ENCODE assay signal across 22 cellular contexts in genomic region chr9:124041817-124042116, GRCh38. TPM values are rescaled to one million over a fixed set of nuclear protein-coding genes. Genes with fewer than 3 reads are reported as not detected.
DNase-seq lines count a peak whose midpoint lies in the region; ATAC-seq and TF ChIP-seq lines count a peak whose summit lies in the region.
"Had no signal": no experiment of that assay in that cellular context is flagged by ENCODE, and none has a peak within 500 bp of the region (broad histone marks: within the 10 kb centered on the region; RNA-seq: fewer than 3 reads in every experiment).

No MANE protein-coding gene starts in this region.

- H3K27ac ChIP-seq in right cardiac atrium (ENCODE audit: low read length), result no peak overlapping the region
- H3K27ac ChIP-seq: brain microvascular endothelial cell, stomach had no signal

- peak overlapping the region; percentile 77 for H3K9ac ChIP-seq in NT2/D1 (ENCODE audit: insufficient read length, low read depth)

- H3K4me1 Mint-ChIP-seq in activated naive CD8-positive, alpha-beta T cell (ENCODE audit: low read depth), result peaks cover 10% of the 10 kb centered on the region
- peaks cover 10% of the 10 kb centered on the region for H3K4me1 Mint-ChIP-seq in activated naive CD8-positive, alpha-beta T cell treated with anti-CD3 and anti-CD28 coated beads for 36 hours
- H3K4me1 Mint-ChIP-seq in glutamatergic neuron (ENCODE audit: low read depth, unreplicated experiment), result peaks cover 4% of the 10 kb centered on the region
- peaks cover 12% of the 10 kb centered on the region for H3K4me1 Mint-ChIP-seq in stimulated activated memory B cell treated with anti-CD40 and anti-IgM and Interleukin-4, amounts not matched to agents 10 μg/mL and 1 μg/mL and 100 μg/mL, for 72 hours

- no peak for TF ChIP-seq CTCF in glutamatergic neuron (IDR thresholded peaks at IDR 0.05; ENCODE audit: partially characterized antibody, unreplicated experiment)

- peaks cover 29% of the 10 kb centered on the region for H3K27me3 ChIP-seq in NT2/D1 (ENCODE audit: insufficient read depth, insufficient read length)
- H3K27me3 ChIP-seq in right cardiac atrium (ENCODE audit: control insufficient read depth, insufficient read depth), result no peaks in the 10 kb centered on the region

- peaks cover 44% of the 10 kb centered on the region for H3K27me3 Mint-ChIP-seq in activated naive CD8-positive, alpha-beta T cell
- H3K27me3 Mint-ChIP-seq in activated naive CD8-positive, alpha-beta T cell treated with anti-CD3 and anti-CD28 coated beads for 36 hours, result peaks cover 86% of the 10 kb centered on the region
- peaks cover 29% of the 10 kb centered on the region for H3K27me3 Mint-ChIP-seq in glutamatergic neuron (ENCODE audit: unreplicated experiment)
- H3K27me3 Mint-ChIP-seq in stimulated activated memory B cell treated with anti-CD40 and anti-IgM and Interleukin-4, amounts not matched to agents 10 μg/mL and 1 μg/mL and 100 μg/mL, for 72 hours, result peaks cover 81% of the 10 kb centered on the region

- 70% methylated on average over 4 of the region's 4 CpGs for WGBS in right cardiac atrium

- H3K36me3 Mint-ChIP-seq in activated naive CD8-positive, alpha-beta T cell, result peaks cover 4% of the 10 kb centered on the region
- H3K36me3 Mint-ChIP-seq in activated naive CD8-positive, alpha-beta T cell treated with anti-CD3 and anti-CD28 coated beads for 36 hours, result no peaks in the 10 kb centered on the region
- no peaks in the 10 kb centered on the region for H3K36me3 Mint-ChIP-seq in glutamatergic neuron (ENCODE audit: unreplicated experiment)
- no peaks in the 10 kb centered on the region for H3K36me3 Mint-ChIP-seq in stimulated activated memory B cell treated with anti-CD40 and anti-IgM and Interleukin-4, amounts not matched to agents 10 μg/mL and 1 μg/mL and 100 μg/mL, for 72 hours

- H3K9me3 ChIP-seq in NT2/D1 (ENCODE audit: insufficient read depth, low read length), result no peaks in the 10 kb centered on the region
- no peaks in the 10 kb centered on the region for H3K9me3 ChIP-seq in right cardiac atrium (ENCODE audit: control insufficient read depth, low read length)
- H3K9me3 ChIP-seq: stomach had no signal

- no peak for ATAC-seq in stimulated activated memory B cell treated with anti-CD40 and anti-IgM and Interleukin-4, amounts not matched to agents 10 μg/mL and 1 μg/mL and 100 μg/mL, for 72 hours
- no peak for ATAC-seq in right cardiac atrium

- H3K36me3 ChIP-seq in NT2/D1 (ENCODE audit: insufficient read depth, insufficient read length, low read length), result no peaks in the 10 kb centered on the region
- H3K36me3 ChIP-seq: brain microvascular endothelial cell, stomach had no signal

- H3K4me1 ChIP-seq in NT2/D1 (ENCODE audit: insufficient read depth, insufficient read length) (peaks cover 17% of the 10 kb centered on the region), right cardiac atrium (ENCODE audit: control insufficient read depth, insufficient read depth, low read length) (peaks cover 2% of the 10 kb centered on the region)

- H3K9me3 Mint-ChIP-seq in activated naive CD8-positive, alpha-beta T cell (ENCODE audit: low read depth), result no peaks in the 10 kb centered on the region
- no peaks in the 10 kb centered on the region for H3K9me3 Mint-ChIP-seq in activated naive CD8-positive, alpha-beta T cell treated with anti-CD3 and anti-CD28 coated beads for 36 hours
- H3K9me3 Mint-ChIP-seq in glutamatergic neuron (ENCODE audit: unreplicated experiment), result peaks cover 6% of the 10 kb centered on the region
- no peaks in the 10 kb centered on the region for H3K9me3 Mint-ChIP-seq in stimulated activated memory B cell treated with anti-CD40 and anti-IgM and Interleukin-4, amounts not matched to agents 10 μg/mL and 1 μg/mL and 100 μg/mL, for 72 hours
- H3K9me3 Mint-ChIP-seq: activated naive CD4-positive, alpha-beta T cell treated with anti-CD3 and anti-CD28 coated beads for 36 hours had no signal

- peak overlapping the region; percentile 46 for H3K4me3 Mint-ChIP-seq in activated naive CD8-positive, alpha-beta T cell
- H3K4me3 Mint-ChIP-seq in activated naive CD8-positive, alpha-beta T cell treated with anti-CD3 and anti-CD28 coated beads for 36 hours, result no peak overlapping the region
- H3K4me3 Mint-ChIP-seq in glutamatergic neuron (ENCODE audit: unreplicated experiment), result peak overlapping the region; percentile 18
- H3K4me3 Mint-ChIP-seq in stimulated activated memory B cell treated with anti-CD40 and anti-IgM and Interleukin-4, amounts not matched to agents 10 μg/mL and 1 μg/mL and 100 μg/mL, for 72 hours, result no peak overlapping the region

- no peak overlapping the region for H3K27ac Mint-ChIP-seq in activated naive CD8-positive, alpha-beta T cell
- no peak overlapping the region for H3K27ac Mint-ChIP-seq in activated naive CD8-positive, alpha-beta T cell treated with anti-CD3 and anti-CD28 coated beads for 36 hours
- H3K27ac Mint-ChIP-seq in glutamatergic neuron (ENCODE audit: unreplicated experiment), result no peak overlapping the region
- peak overlapping the region; percentile 17 for H3K27ac Mint-ChIP-seq in stimulated activated memory B cell treated with anti-CD40 and anti-IgM and Interleukin-4, amounts not matched to agents 10 μg/mL and 1 μg/mL and 100 μg/mL, for 72 hours
- H3K27ac Mint-ChIP-seq: activated naive CD4-positive, alpha-beta T cell treated with anti-CD3 and anti-CD28 coated beads for 36 hours had no signal

- H3K4me3 ChIP-seq in NT2/D1 (ENCODE audit: insufficient read length, low read depth) (no peak overlapping the region), right cardiac atrium (ENCODE audit: low read length) (no peak overlapping the region)

- no peak for DNase-seq in activated naive CD8-positive, alpha-beta T cell treated with anti-CD3 and anti-CD28 coated beads for 36 hours
- DNase-seq in NT2/D1 (ENCODE audit: low read depth, low spot score) (no peak), glutamatergic neuron (no peak), NCI-H2081 treated with DMSO at 0.1 percent for 48 hours (lab: John Stamatoyannopoulos, UW) (no peak), right cardiac atrium (no peak)
- DNase-seq in stimulated activated CD4-positive, alpha-beta T cell treated with anti-CD3 and anti-CD28 coated beads, Interleukin-4, amount 100 ng/mL, for 1 hour, result no peak
- DNase-seq: activated CD4-positive, alpha-beta T cell treated with anti-CD3 and anti-CD28 coated beads, Interleukin-2, amount 50 U/mL, for 48 hours; activated naive CD4-positive, alpha-beta T cell treated with anti-CD3 and anti-CD28 coated beads for 36 hours; activated T-cell treated with anti-CD3 and anti-CD28 coated beads for 4 hours; brain microvascular endothelial cell; COR-L47; cortex of kidney; foreskin fibroblast; midbrain; NCI-H2227 treated with DMSO at 0.1 percent for 48 hours; stomach; SW 1271 had no signal

- intact Hi-C loops in right cardiac atrium (cut with DNase I), result loop anchor here in 3 of 4 donors (5.0 to 10.0 kb wide), 3 partner anchors 494 to 627 kb away; no protein-coding TSS in a partner anchor

RNA-seq across cellular contexts. Expression of gene LHX2, which starts 30.2 kb away (rescaled TPM):
- not detected for total RNA-seq in activated naive CD8-positive, alpha-beta T cell treated with anti-CD3 and anti-CD28 coated beads for 36 hours
- total RNA-seq in glutamatergic neuron (ENCODE audit: unreplicated experiment) (6.7 TPM), right cardiac atrium (under 1 TPM in 1 of 4 donors, not detected in 3; 0.17 TPM)
- 0.07 TPM for polyA plus RNA-seq in right cardiac atrium
- total RNA-seq: activated naive CD4-positive, alpha-beta T cell treated with anti-CD3 and anti-CD28 coated beads for 36 hours; omental fat pad; sciatic nerve; ureter had no signal
- polyA plus RNA-seq: stomach had no signal

Comparison
In these comparisons a context has a peak if more than half of its experiments do, and no peak if none do; other contexts are left out.
1. H3K4me3 Mint-ChIP-seq: peak in activated naive CD8-positive, alpha-beta T cell (single experiment) and glutamatergic neuron (single experiment); none in activated naive CD8-positive, alpha-beta T cell treated with anti-CD3 and anti-CD28 coated beads for 36 hours (single experiment) and stimulated activated memory B cell treated with anti-CD40 and anti-IgM and Interleukin-4, amounts not matched to agents 10 μg/mL and 1 μg/mL and 100 μg/mL, for 72 hours (single experiment).